27 cellular contexts compared by ENCODE assay signal in genomic region chr9:34318163-34318790, GRCh38.
"Had no signal": no experiment of that assay in that cellular context is flagged by ENCODE, and none has a peak within 500 bp of the region (broad histone marks: within the 10 kb centered on the region; RNA-seq: fewer than 3 reads in every experiment).

No MANE protein-coding gene starts in this region.

- H3K36me3 ChIP-seq: esophagus squamous epithelium, heart right ventricle, lower lobe of right lung, ovary, sigmoid colon, stomach, thyroid gland, vagina had no signal

- H3K27me3 ChIP-seq: dorsolateral prefrontal cortex, esophagus squamous epithelium, heart right ventricle, ovary, sigmoid colon, stomach, thyroid gland, vagina had no signal

- H3K27ac Mint-ChIP-seq: immature natural killer cell; naive thymus-derived CD8-positive, alpha-beta T cell; nephron progenitor cell; stimulated activated effector memory CD8-positive, alpha-beta T cell treated with anti-CD3 and anti-CD28 coated beads, Interleukin-12 subunit alpha, Interleukin-12 subunit beta, amount 100 ng/mL, for 72 hours had no signal

- H3K4me3 Mint-ChIP-seq: immature natural killer cell; naive thymus-derived CD8-positive, alpha-beta T cell; nephron progenitor cell; stimulated activated effector memory CD8-positive, alpha-beta T cell treated with anti-CD3 and anti-CD28 coated beads, Interleukin-12 subunit alpha, Interleukin-12 subunit beta, amount 100 ng/mL, for 72 hours had no signal

- H3K4me1 ChIP-seq: esophagus squamous epithelium, lower lobe of right lung, sigmoid colon, stomach, thyroid gland, vagina had no signal

- H3K27ac ChIP-seq: dorsolateral prefrontal cortex, esophagus squamous epithelium, heart right ventricle, lower lobe of right lung, ovary, psoas muscle, sigmoid colon, stomach, thyroid gland, vagina had no signal

- H3K4me1 Mint-ChIP-seq: immature natural killer cell; nephron progenitor cell; stimulated activated effector memory CD8-positive, alpha-beta T cell treated with anti-CD3 and anti-CD28 coated beads, Interleukin-12 subunit alpha, Interleukin-12 subunit beta, amount 100 ng/mL, for 72 hours had no signal

- H3K9me3 ChIP-seq: esophagus squamous epithelium, heart right ventricle, lower lobe of right lung, ovary, psoas muscle, sigmoid colon, stomach, thyroid gland, vagina had no signal

- H3K4me3 ChIP-seq: dorsolateral prefrontal cortex, esophagus squamous epithelium, heart right ventricle, lower lobe of right lung, ovary, psoas muscle, sigmoid colon, stomach, thyroid gland, vagina had no signal

- H3K9me3 Mint-ChIP-seq: immature natural killer cell; naive thymus-derived CD8-positive, alpha-beta T cell; nephron progenitor cell; stimulated activated effector memory CD8-positive, alpha-beta T cell treated with anti-CD3 and anti-CD28 coated beads, Interleukin-12 subunit alpha, Interleukin-12 subunit beta, amount 100 ng/mL, for 72 hours had no signal

- ATAC-seq: left ventricle myocardium superior; naive thymus-derived CD8-positive, alpha-beta T cell; psoas muscle; right cardiac atrium; stimulated activated effector memory CD8-positive, alpha-beta T cell treated with anti-CD3 and anti-CD28 coated beads, Interleukin-12 subunit alpha, Interleukin-12 subunit beta, amount 100 ng/mL, for 72 hours had no signal

- H3K36me3 Mint-ChIP-seq: immature natural killer cell; naive thymus-derived CD8-positive, alpha-beta T cell; stimulated activated effector memory CD8-positive, alpha-beta T cell treated with anti-CD3 and anti-CD28 coated beads, Interleukin-12 subunit alpha, Interleukin-12 subunit beta, amount 100 ng/mL, for 72 hours had no signal

- DNase-seq: dorsolateral prefrontal cortex; effector CD4-positive, alpha-beta T cell; esophagus squamous epithelium; foreskin melanocyte; glutamatergic neuron; heart right ventricle; hippocampal formation; immature natural killer cell; islet precursor cell; left ventricle myocardium superior; lower lobe of right lung; naive thymus-derived CD8-positive, alpha-beta T cell; nephron progenitor cell; occipital lobe; ovary; posterior cingulate gyrus; psoas muscle; sigmoid colon; stimulated activated CD4-positive, alpha-beta T cell treated with anti-CD3 and anti-CD28 coated beads, Interleukin-2, amount 100 ng/mL, for 24 hours; stimulated activated CD4-positive, alpha-beta T cell treated with anti-CD3 and anti-CD28 coated beads, Interleukin-4, amount 100 ng/mL, for 24 hours; stimulated activated naive CD4-positive, alpha-beta T cell treated with Interleukin-2 at 50 U/mL for 16 hours; stomach; thyroid gland; trophoblast cell had no signal
